8 cellular contexts compared by ENCODE assay signal in the genomic region with DNA sequence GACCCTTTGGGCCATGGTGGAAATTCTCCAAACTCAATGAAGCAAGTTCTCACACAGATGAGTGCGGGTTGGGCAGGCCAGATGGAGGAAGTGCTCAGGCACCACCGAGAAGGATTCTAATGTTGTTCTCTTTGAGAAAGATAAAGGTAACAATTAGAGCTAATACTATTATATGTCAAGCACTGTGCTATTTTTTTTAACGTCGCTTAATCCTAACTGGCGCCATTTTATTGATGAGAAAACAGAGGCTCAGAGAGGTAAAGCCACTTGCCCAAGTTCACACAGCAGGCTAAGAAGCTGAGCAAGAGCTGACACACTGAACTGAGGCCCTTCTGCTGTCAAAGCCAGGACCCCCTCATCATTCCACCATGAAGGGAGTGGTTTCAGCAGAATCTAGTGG. TPM values are rescaled to one million over a fixed set of nuclear protein-coding genes. Genes with fewer than 3 reads are reported as not detected.
A peak's percentile ranks its signal among the peaks of the same experiment; 100 is the strongest.
DNase-seq lines count a peak whose midpoint lies in the region; ATAC-seq, FAIRE-seq and TF ChIP-seq lines count a peak whose summit lies in the region.

No MANE protein-coding gene starts in this region.

- H3K27ac ChIP-seq in ACC112 (ENCODE audit: low read depth, low read length) (peak overlapping the region; percentile 39; the same call in 1 of the 2 replicates), HUES6 (ENCODE audit: low read depth, low read length) (no peak overlapping the region), K562 (ENCODE audit: extremely low read depth, low read depth, low read length) (peak overlapping the region; percentile 79), mesodermal cell (ENCODE audit: low read depth, low read length, severe bottlenecking) (no peak overlapping the region)

- H3K9ac ChIP-seq in HUES6 (ENCODE audit: low read length) (peak overlapping the region; percentile 85), K562 (ENCODE audit: insufficient read depth in 1 of 2, low read depth in 2 of 2, low read length in 2 of 2) (peak overlapping the region; percentile 93 to 96)

- H3K36me3 ChIP-seq in ACC112 (ENCODE audit: insufficient read depth, low read length) (no peaks in the 10 kb centered on the region), HUES6 (ENCODE audit: control insufficient read depth, insufficient read depth, low read length) (peaks cover 13% of the 10 kb centered on the region), K562 (ENCODE audit: control insufficient read depth, insufficient read depth, low read length) (peaks cover 32% of the 10 kb centered on the region), mesodermal cell (ENCODE audit: control insufficient read depth, insufficient read depth, low read length) (peaks cover 15% of the 10 kb centered on the region)

- no peak for TF ChIP-seq EP300 in K562 (IDR thresholded peaks at IDR 0.05; ENCODE audit: low read length)

- peaks cover 58% of the 10 kb centered on the region for H3K79me2 ChIP-seq in ACC112 (ENCODE audit: control insufficient read depth, insufficient read depth, low read length, unreplicated experiment)
- H3K79me2 ChIP-seq in K562 (ENCODE audit: control insufficient read depth, insufficient read depth, low read length), result peaks cover 63% of the 10 kb centered on the region

- peak overlapping the region; percentile 96 for H3K4me2 ChIP-seq in K562 (ENCODE audit: insufficient read depth, low read length)

- peaks cover 27% of the 10 kb centered on the region for H3K4me1 ChIP-seq in ACC112 (ENCODE audit: control insufficient read depth, insufficient read depth, low read length, unreplicated experiment)
- H3K4me1 ChIP-seq in HUES6 (ENCODE audit: control insufficient read depth, insufficient read depth, low read length), result peaks cover 32% of the 10 kb centered on the region
- peaks cover 30 to 50% of the 10 kb centered on the region in 2 experiments for H3K4me1 ChIP-seq in K562 (replicated peaks in 1 of 2; ENCODE audit: control insufficient read depth in 2 of 2, insufficient read depth in 2 of 2, low read length in 2 of 2)
- H3K4me1 ChIP-seq in mesodermal cell (ENCODE audit: control insufficient read depth, insufficient read depth, low read length, poor library complexity, severe bottlenecking), result peaks cover 30% of the 10 kb centered on the region

- H3K27me3 ChIP-seq in ACC112 (ENCODE audit: insufficient read depth, low read length), result no peaks in the 10 kb centered on the region
- no peaks in the 10 kb centered on the region for H3K27me3 ChIP-seq in HUES6 (ENCODE audit: control insufficient read depth, insufficient read depth, low read length)
- no peaks in the 10 kb centered on the region for H3K27me3 ChIP-seq in K562 (ENCODE audit: control insufficient read depth in 2 of 2, insufficient read depth in 2 of 2, low read length in 2 of 2)

- POLR2A ChIA-PET in K562 (lab: Yijun Ruan, JAX), result interaction anchor here (0.6 to 2.6 kb wide), 6 partner anchors 11 to 330 kb away, joined by 3 to 17 read pairs (median 3); a partner anchor contains a TSS

- CTCF ChIA-PET in K562 (lab: Yijun Ruan, JAX; ENCODE audit: low intra/inter-chr PET ratio), result interaction anchor here (0.6 to 0.7 kb wide), 3 partner anchors 11 to 293 kb away, joined by 3 to 4 read pairs (median 3); a partner anchor contains a TSS

- no peak for TF ChIP-seq CTCF in K562 (IDR thresholded peaks at IDR 0.05 in 2 of 3, conservative IDR thresholded peaks at IDR 0.05 in 1 of 3; ENCODE audit: insufficient read depth in 2 of 3, low read depth in 1 of 3, low read length in 3 of 3)

- intact Hi-C loops in K562 (cut with micrococcal nuclease), result no loop called here

- BruUV-seq in K562 (replicated peaks; lab: Mats Ljungman, UMichigan), result no TSS peak

- no peak for TF ChIP-seq RAD21 in K562 (CRISPR knock-in tag; conservative IDR thresholded peaks at IDR 0.05 in 1 of 2, IDR thresholded peaks at IDR 0.05 in 1 of 2)

- FAIRE-seq in K562 (lab: Jason Lieb, UNC), result peak; percentile 11

- ATAC-seq in K562, result no peak
- no peak for ATAC-seq in HG02852 (IDR thresholded peaks at IDR 0.05; ENCODE audit: unreplicated experiment)
- no peak for ATAC-seq in GM19023 (IDR thresholded peaks at IDR 0.05; ENCODE audit: unreplicated experiment)
- ATAC-seq in HG02840 (IDR thresholded peaks at IDR 0.05; ENCODE audit: low FRiP score, unreplicated experiment), result no peak

- H3K9me1 ChIP-seq in K562 (ENCODE audit: control insufficient read depth, insufficient read depth, low read length), result peaks cover 2% of the 10 kb centered on the region

- WGBS in K562 (ENCODE audit: insufficient coverage, low coverage, missing lambda C conversion rate), result 1% methylated on average over 5 of the region's 5 CpGs
- 18 to 28% methylated on average over 3 to 4 of the region's 5 CpGs for WGBS in mesodermal cell (ENCODE audit: insufficient coverage in 2 of 2), 2 experiments

- no peak for TF ChIP-seq POLR2A in K562 (conservative IDR thresholded peaks at IDR 0.05)

- H3K4me3 ChIP-seq in ACC112 (ENCODE audit: low read depth, low read length), result peak overlapping the region; percentile 86
- H3K4me3 ChIP-seq in HUES6 (ENCODE audit: low read depth, low read length), result peak overlapping the region; percentile 97
- H3K4me3 ChIP-seq in K562, result peak overlapping the region; percentile 86
- peak overlapping the region; percentile 89 for H3K4me3 ChIP-seq in mesodermal cell (ENCODE audit: extremely low read depth, insufficient read depth, low read length, poor library complexity, severe bottlenecking)

- no peaks in the 10 kb centered on the region for H3K9me3 ChIP-seq in HUES6 (ENCODE audit: control insufficient read depth, insufficient read depth, low read depth, low read length)
- H3K9me3 ChIP-seq in K562 (replicated peaks; ENCODE audit: control insufficient read depth, insufficient read depth, low read depth, low read length), result no peaks in the 10 kb centered on the region
- H3K9me3 ChIP-seq in mesodermal cell (ENCODE audit: control insufficient read depth, low read length), result no peaks in the 10 kb centered on the region

- in situ Hi-C loops in K562 (cut with MboI), result no loop called here

- H4K20me1 ChIP-seq in K562 (replicated peaks; ENCODE audit: control insufficient read depth, insufficient read depth, low read length), result peaks cover 38% of the 10 kb centered on the region

- DNase-seq in K562 (ENCODE audit: extremely low read depth in 1 of 4, low spot score in 3 of 4) (no peak), NCI-H1694 (lab: John Stamatoyannopoulos, UW) (no peak)

- H2AFZ ChIP-seq in ACC112 (ENCODE audit: low read length, unreplicated experiment) (no peak overlapping the region), K562 (ENCODE audit: low read depth, low read length) (0 out of 2 replicates have a peak overlapping the region, but pooled peaks have one; percentile 67)

TF ChIP-seq in K562, 482 proteins besides CTCF, POLR2A, EP300 and RAD21 (continues in another document):
- TF ChIP-seq DNMT1 (IDR thresholded peaks at IDR 0.05) (no peak), SP2 (IDR thresholded peaks at IDR 0.05; ENCODE audit: extremely low read depth, low read depth, low read length, poor library complexity, severe bottlenecking) (no peak), XRCC5 (IDR thresholded peaks at IDR 0.05; ENCODE audit: low read depth, low read length) (0 out of 2 replicates have a peak, but pooled peaks have one; percentile 5), RBM25 (IDR thresholded peaks at IDR 0.05; ENCODE audit: low read depth, low read length, severe bottlenecking) (peak; percentile 96), BCOR (IDR thresholded peaks at IDR 0.05) (peak; percentile 81), SPI1 (IDR thresholded peaks at IDR 0.05; ENCODE audit: borderline replicate concordance, low read depth, low read length) (peak; percentile 54; the same call in 1 of the 2 replicates)

RNA-seq across cellular contexts. Expression of a gene that starts 1.0 kb away (rescaled TPM):
- 90.3 and 153 TPM in 2 replicates for total RNA-seq in K562 (2011; cell fraction: chromatin; rRNA removed; ENCODE audit: low replicate concordance)
- 155 and 156 TPM in 2 replicates for total RNA-seq in K562 (2011; cell fraction: nucleolus; rRNA removed)
- 201 and 290 TPM in 2 replicates for total RNA-seq in K562 (2011; cell fraction: nucleoplasm; rRNA removed)
- total RNA-seq in K562 (2014; rRNA removed) (448 and 524 TPM in 2 replicates), K562 (2014; rRNA removed; fragmentation: Illumina TruSeq; extraction: Trizol) (676 and 696 TPM in 2 replicates), K562 (2015; rRNA removed; fragmentation: Illumina TruSeq; extraction: Trizol) (565 and 575 TPM in 2 replicates), K562 (2021) (761 and 811 TPM in 2 replicates)
- polyA plus RNA-seq in K562 (2011; rRNA removed) (843 and 1,244 TPM in 2 replicates), K562 (2014; fragmentation: Illumina TruSeq; extraction: Trizol) (1,561 and 1,696 TPM in 2 replicates), K562 (2014; fragmentation: Nextera tagmentation; extraction: Ambion mirVana) (100 to 1,000 TPM; 201 to 235 TPM), K562 (2014; rRNA removed) (672 and 721 TPM in 2 replicates)
- polyA plus RNA-seq in K562 (2011; cell fraction: cytosol; rRNA removed), result 1,200 and 1,290 TPM in 2 replicates
- 284 and 323 TPM in 2 replicates for polyA plus RNA-seq in K562 (2011; cell fraction: nucleus; rRNA removed)
- polyA plus RNA-seq in K562 (2012), result 476 and 792 TPM in 2 replicates
- 930 and 947 TPM in 2 replicates for polyA minus RNA-seq in K562 (2011; rRNA and poly(A)+ RNA removed)
- 316 and 353 TPM in 2 replicates for polyA minus RNA-seq in K562 (2011; cell fraction: cytosol; rRNA and poly(A)+ RNA removed)
- polyA minus RNA-seq in K562 (2011; cell fraction: nucleus; rRNA and poly(A)+ RNA removed), result 33.4 and 57.8 TPM in 2 replicates
- 269 TPM for polyA plus RNA-seq in mesodermal cell (2013, experiment 1 of 2)
- 261 TPM for polyA plus RNA-seq in mesodermal cell (2013, experiment 2 of 2)

RNA-seq across cellular contexts. Expression of a gene that starts 11.2 kb away (rescaled TPM):
- total RNA-seq in K562 (2011; cell fraction: chromatin; rRNA removed; ENCODE audit: low replicate concordance), result 12.5 and 24.0 TPM in 2 replicates
- 15.0 and 17.8 TPM in 2 replicates for total RNA-seq in K562 (2011; cell fraction: nucleolus; rRNA removed)
- total RNA-seq in K562 (2011; cell fraction: nucleoplasm; rRNA removed), result 10.2 and 12.4 TPM in 2 replicates
- total RNA-seq in K562 (2014; rRNA removed), result 2.5 and 3.0 TPM in 2 replicates
- total RNA-seq in K562 (2014; rRNA removed; fragmentation: Illumina TruSeq; extraction: Trizol), result 0.35 and 0.91 TPM in 2 replicates
- 1.1 and 1.3 TPM in 2 replicates for total RNA-seq in K562 (2015; rRNA removed; fragmentation: Illumina TruSeq; extraction: Trizol)
- total RNA-seq in K562 (2021), result 5.0 and 5.2 TPM in 2 replicates
- 1.3 and 3.0 TPM in 2 replicates for polyA plus RNA-seq in K562 (2011; rRNA removed)
- polyA plus RNA-seq in K562 (2011; cell fraction: cytosol; rRNA removed), result 1.1 and 2.3 TPM in 2 replicates
- polyA plus RNA-seq in K562 (2011; cell fraction: nucleus; rRNA removed), result 10.2 and 15.4 TPM in 2 replicates
- polyA plus RNA-seq in K562 (2012), result 3.8 and 7.2 TPM in 2 replicates
- 1.5 and 2.6 TPM in 2 replicates for polyA plus RNA-seq in K562 (2014; fragmentation: Illumina TruSeq; extraction: Trizol)
- polyA plus RNA-seq in K562 (2014; fragmentation: Nextera tagmentation; extraction: Ambion mirVana), result not detected
- polyA plus RNA-seq in K562 (2014; rRNA removed), result 1.4 and 2.0 TPM in 2 replicates
- polyA minus RNA-seq in K562 (2011; rRNA and poly(A)+ RNA removed), result 2.2 and 3.0 TPM in 2 replicates
- 5.1 and 6.6 TPM in 2 replicates for polyA minus RNA-seq in K562 (2011; cell fraction: cytosol; rRNA and poly(A)+ RNA removed)
- 5.7 and 6.7 TPM in 2 replicates for polyA minus RNA-seq in K562 (2011; cell fraction: nucleus; rRNA and poly(A)+ RNA removed)
- polyA plus RNA-seq in mesodermal cell (2013, experiment 1 of 2), result 23.8 TPM
- polyA plus RNA-seq in mesodermal cell (2013, experiment 2 of 2), result 23.7 TPM

Comparison
In these comparisons a context has a peak if more than half of its experiments do, and no peak if none do; other contexts are left out.
1. H3K27ac ChIP-seq: peak in ACC112 (single experiment) and K562 (single experiment); none in HUES6 (single experiment) and mesodermal cell (single experiment).
2. Peak in every context shown above with its lines, with median percentiles within 50 percentile points of each other: H3K4me3 ChIP-seq.